Comparison of ENCODE assay signal across 9 cellular contexts in genomic region chr22:20205464-20205963, GRCh38. TPM values are rescaled to one million over a fixed set of nuclear protein-coding genes. Genes with fewer than 3 reads are reported as not detected.
DNase-seq lines count a peak whose midpoint lies in the region; ATAC-seq and TF ChIP-seq lines count a peak whose summit lies in the region.
"Had no signal": no experiment of that assay in that cellular context is flagged by ENCODE, and none has a peak within 500 bp of the region (broad histone marks: within the 10 kb centered on the region; RNA-seq: fewer than 3 reads in every experiment).

No MANE protein-coding gene starts in this region.

- peak overlapping the region; percentile 94 for H3K27ac ChIP-seq in SK-N-MC
- peak overlapping the region; percentile 66 for H3K27ac ChIP-seq in fibroblast of lung (ENCODE audit: insufficient read depth, low read length)

- peaks cover under 1% of the 10 kb centered on the region for H3K27me3 ChIP-seq in fibroblast of lung (ENCODE audit: control insufficient read depth, insufficient read depth, low read length)
- H3K27me3 ChIP-seq: dorsolateral prefrontal cortex had no signal

- H3K4me1 ChIP-seq in fibroblast of lung (ENCODE audit: control insufficient read depth, extremely low read depth, insufficient read depth, low read length), result peaks cover 26% of the 10 kb centered on the region

- H3K4me3 ChIP-seq in SK-N-MC, result peak overlapping the region; percentile 92
- no peak overlapping the region for H3K4me3 ChIP-seq in fibroblast of lung (replicated peaks in 1 of 4; ENCODE audit: control extremely low read depth in 1 of 4, insufficient read depth in 1 of 4, low read depth in 3 of 4, low read length in 4 of 4)

- peak overlapping the region; percentile 90 for H3K4me3 Mint-ChIP-seq in activated T-cell treated with anti-CD3 and anti-CD28 coated beads, Interleukin-2, amount 50 U/mL, for 24 hours
- H3K4me3 Mint-ChIP-seq in stimulated activated naive B cell treated with anti-CD40 and anti-IgM and Interleukin-4, amounts not matched to agents 10 μg/mL and 1 μg/mL and 100 μg/mL, for 72 hours, result peak overlapping the region; percentile 94 to 96

- TF ChIP-seq CTCF in fibroblast of lung (conservative IDR thresholded peaks at IDR 0.05 in 1 of 2, IDR thresholded peaks at IDR 0.05 in 1 of 2; ENCODE audit: low read depth in 1 of 2, low read length in 2 of 2), result no peak

- H3K9me3 Mint-ChIP-seq in activated T-cell treated with anti-CD3 and anti-CD28 coated beads, Interleukin-2, amount 50 U/mL, for 24 hours, result no peaks in the 10 kb centered on the region
- H3K9me3 Mint-ChIP-seq in stimulated activated naive B cell treated with anti-CD40 and anti-IgM and Interleukin-4, amounts not matched to agents 10 μg/mL and 1 μg/mL and 100 μg/mL, for 72 hours, result peaks cover 0 to 1% of the 10 kb centered on the region in 2 donors

- H3K36me3 ChIP-seq in SK-N-MC (ENCODE audit: insufficient read depth, low read length) (no peaks in the 10 kb centered on the region), fibroblast of lung (ENCODE audit: control insufficient read depth, insufficient read depth, low read length) (no peaks in the 10 kb centered on the region)

- peak overlapping the region; percentile 93 for H3K27ac Mint-ChIP-seq in activated T-cell treated with anti-CD3 and anti-CD28 coated beads, Interleukin-2, amount 50 U/mL, for 24 hours
- peak overlapping the region; percentile 94 for H3K27ac Mint-ChIP-seq in stimulated activated naive B cell treated with anti-CD40 and anti-IgM and Interleukin-4, amounts not matched to agents 10 μg/mL and 1 μg/mL and 100 μg/mL, for 72 hours

- H3K9ac ChIP-seq in SK-N-MC (ENCODE audit: insufficient read length), result peak overlapping the region; percentile 47
- no peak overlapping the region for H3K9ac ChIP-seq in fibroblast of lung (ENCODE audit: insufficient read depth, low read length)

- no peak overlapping the region for H2AFZ ChIP-seq in fibroblast of lung (ENCODE audit: low read length)

- peaks cover 26% of the 10 kb centered on the region for H3K4me1 Mint-ChIP-seq in activated T-cell treated with anti-CD3 and anti-CD28 coated beads, Interleukin-2, amount 50 U/mL, for 24 hours (ENCODE audit: low read depth)
- peaks cover 11 to 29% of the 10 kb centered on the region in 2 donors for H3K4me1 Mint-ChIP-seq in stimulated activated naive B cell treated with anti-CD40 and anti-IgM and Interleukin-4, amounts not matched to agents 10 μg/mL and 1 μg/mL and 100 μg/mL, for 72 hours

- peaks cover 2% of the 10 kb centered on the region for H3K36me3 Mint-ChIP-seq in activated T-cell treated with anti-CD3 and anti-CD28 coated beads, Interleukin-2, amount 50 U/mL, for 24 hours (ENCODE audit: low read depth)
- H3K36me3 Mint-ChIP-seq in stimulated activated naive B cell treated with anti-CD40 and anti-IgM and Interleukin-4, amounts not matched to agents 10 μg/mL and 1 μg/mL and 100 μg/mL, for 72 hours, result peaks cover 0 to 2% of the 10 kb centered on the region in 2 donors

- ATAC-seq in stimulated activated naive B cell treated with anti-CD40 and anti-IgM and Interleukin-4, amounts not matched to agents 10 μg/mL and 1 μg/mL and 100 μg/mL, for 72 hours (replicated peaks), result no peak
- no peak for ATAC-seq in GM19328 (IDR thresholded peaks at IDR 0.05; ENCODE audit: unreplicated experiment)

- DNase-seq in activated T-cell treated with anti-CD3 and anti-CD28 coated beads, Interleukin-2, amount 50 U/mL, for 24 hours, result peak; percentile 36
- no peak for DNase-seq in activated T-cell treated with anti-CD3 and anti-CD28 coated beads, Interleukin-2, amount 50 U/mL, for 48 hours
- DNase-seq in SK-N-MC (ENCODE audit: low read depth, low spot score) (no peak), fibroblast of lung (ENCODE audit: low read depth in 2 of 2) (no peak), posterior vena cava (ENCODE audit: low spot score) (no peak), LoVo (ENCODE audit: low spot score) (no peak)
- DNase-seq in stimulated activated naive B cell treated with anti-CD40 and anti-IgM and Interleukin-4, amounts not matched to agents 10 μg/mL and 1 μg/mL and 100 μg/mL, for 72 hours, result no peak

- H3K27me3 Mint-ChIP-seq in activated T-cell treated with anti-CD3 and anti-CD28 coated beads, Interleukin-2, amount 50 U/mL, for 24 hours, result no peaks in the 10 kb centered on the region
- peaks cover 0 to 7% of the 10 kb centered on the region in 2 donors for H3K27me3 Mint-ChIP-seq in stimulated activated naive B cell treated with anti-CD40 and anti-IgM and Interleukin-4, amounts not matched to agents 10 μg/mL and 1 μg/mL and 100 μg/mL, for 72 hours

- intact Hi-C loops in posterior vena cava (cut with DNase I), result no loop called here

- peak overlapping the region; percentile 40 for H3K4me2 ChIP-seq in fibroblast of lung (ENCODE audit: extremely low read depth, insufficient read depth, low read length)

- H3K9me3 ChIP-seq in SK-N-MC (ENCODE audit: low read depth, low read length) (no peaks in the 10 kb centered on the region), fibroblast of lung (ENCODE audit: control insufficient read depth, insufficient read depth, low read depth, low read length) (no peaks in the 10 kb centered on the region)

- no peaks in the 10 kb centered on the region for H4K20me1 ChIP-seq in fibroblast of lung (ENCODE audit: control insufficient read depth, extremely low read depth, insufficient read depth, low read length)

- peaks cover 10% of the 10 kb centered on the region for H3K79me2 ChIP-seq in fibroblast of lung (ENCODE audit: control insufficient read depth, insufficient read depth, low read length)

RNA-seq across cellular contexts. Expression of gene CCDC188, which starts 54.7 kb away (rescaled TPM):
- total RNA-seq in fibroblast of lung (0.33 TPM in 1 of 2 replicates, not detected in the other), posterior vena cava (1 to 10 TPM in 1 of 2 donors, under 1 TPM in 1; 1.00 to 2.5 TPM)
- 0.37 and 0.59 TPM in 2 replicates for polyA plus RNA-seq in fibroblast of lung
- polyA plus RNA-seq in fibroblast of lung (2012), result 0.96 and 2.0 TPM in 2 replicates
- not detected in 2 replicates for polyA minus RNA-seq in fibroblast of lung (ENCODE audit: low replicate concordance)
